Comparison of ENCODE assay signal across 27 cellular contexts in the genomic region with DNA sequence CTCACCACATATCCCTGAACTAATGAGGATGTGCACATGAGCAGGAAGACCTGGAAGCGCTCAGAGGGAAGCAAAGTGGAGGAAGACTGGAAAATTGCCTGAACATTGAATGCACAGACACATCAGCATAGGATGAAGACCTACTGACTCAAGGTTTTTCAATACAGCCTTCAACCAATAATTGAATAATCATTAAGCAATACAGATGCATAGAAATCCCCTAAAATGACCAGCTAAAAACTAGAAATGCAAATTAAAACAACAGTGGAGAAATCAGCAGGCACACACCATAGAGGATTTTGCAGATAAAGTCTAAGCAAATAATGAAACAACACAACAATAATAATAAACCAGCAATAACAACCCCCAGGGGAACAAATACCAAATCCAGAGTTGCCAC.
"Had no signal": no experiment of that assay in that cellular context is flagged by ENCODE, and none has a peak within 500 bp of the region (broad histone marks: within the 10 kb centered on the region; RNA-seq: fewer than 3 reads in every experiment).

No MANE protein-coding gene starts in this region.

- H3K27ac Mint-ChIP-seq: naive thymus-derived CD8-positive, alpha-beta T cell; nephron progenitor cell; stimulated activated memory B cell treated with anti-CD40 and anti-IgM and Interleukin-4, amounts not matched to agents 10 μg/mL and 1 μg/mL and 100 μg/mL, for 72 hours had no signal

- H3K4me1 Mint-ChIP-seq: naive thymus-derived CD8-positive, alpha-beta T cell; stimulated activated memory B cell treated with anti-CD40 and anti-IgM and Interleukin-4, amounts not matched to agents 10 μg/mL and 1 μg/mL and 100 μg/mL, for 72 hours had no signal

- H3K27me3 Mint-ChIP-seq: naive thymus-derived CD8-positive, alpha-beta T cell; stimulated activated memory B cell treated with anti-CD40 and anti-IgM and Interleukin-4, amounts not matched to agents 10 μg/mL and 1 μg/mL and 100 μg/mL, for 72 hours had no signal

- ATAC-seq: foreskin keratinocyte; gastroesophageal sphincter; heart left ventricle; left lobe of liver; naive thymus-derived CD8-positive, alpha-beta T cell; psoas muscle; right cardiac atrium; stimulated activated memory B cell treated with anti-CD40 and anti-IgM and Interleukin-4, amounts not matched to agents 10 μg/mL and 1 μg/mL and 100 μg/mL, for 72 hours; stimulated activated naive CD8-positive, alpha-beta T cell treated with anti-CD3 and anti-CD28 coated beads, Interleukin-15, Interleukin-2, amounts not matched to agents 100 U/mL and 50 U/mL, for 24 hours; upper lobe of right lung had no signal

- H3K27ac ChIP-seq: coronary artery, esophagus muscularis mucosa, foreskin keratinocyte, gastroesophageal sphincter, heart left ventricle, hepatocyte, psoas muscle, sigmoid colon, transverse colon, upper lobe of right lung, uterus had no signal

- H3K79me2 ChIP-seq: hepatocyte had no signal

- H3K27me3 ChIP-seq: esophagus muscularis mucosa, foreskin keratinocyte, gastroesophageal sphincter, heart left ventricle, hepatocyte, sigmoid colon, transverse colon, upper lobe of right lung, uterus had no signal

- FAIRE-seq: endothelial cell of umbilical vein, kidney had no signal

- H2AFZ ChIP-seq: hepatocyte had no signal

- H3K9me3 ChIP-seq: psoas muscle, upper lobe of right lung, uterus had no signal

- H3K4me2 ChIP-seq: hepatocyte had no signal

- DNase-seq: dermis blood vessel endothelial cell; effector memory CD4-positive, alpha-beta T cell; foreskin keratinocyte; heart left ventricle; kidney; mesenchymal stem cell; naive thymus-derived CD8-positive, alpha-beta T cell; nephron progenitor cell; nucleus accumbens; psoas muscle; right cardiac atrium; sigmoid colon; stimulated activated CD4-positive, alpha-beta T cell treated with anti-CD3 and anti-CD28 coated beads, Interleukin-2, amount 100 ng/mL, for 24 hours; stimulated activated CD4-positive, alpha-beta T cell treated with anti-CD3 and anti-CD28 coated beads, Interleukin-4, amount 100 ng/mL, for 24 hours; stimulated activated naive CD8-positive, alpha-beta T cell treated with anti-CD3 and anti-CD28 coated beads, Interleukin-15, Interleukin-2, amounts not matched to agents 100 U/mL and 50 U/mL, for 24 hours; substantia nigra; transverse colon; upper lobe of right lung; uterus had no signal

- H3K4me3 ChIP-seq: coronary artery, esophagus muscularis mucosa, gastroesophageal sphincter, heart left ventricle, hepatocyte, lung, psoas muscle, sigmoid colon, transverse colon, upper lobe of right lung, uterus had no signal

- H3K4me3 Mint-ChIP-seq: naive thymus-derived CD8-positive, alpha-beta T cell; nephron progenitor cell; stimulated activated memory B cell treated with anti-CD40 and anti-IgM and Interleukin-4, amounts not matched to agents 10 μg/mL and 1 μg/mL and 100 μg/mL, for 72 hours had no signal

- H3K36me3 ChIP-seq: heart left ventricle, sigmoid colon, upper lobe of right lung, uterus had no signal

- H3K4me1 ChIP-seq: esophagus muscularis mucosa, foreskin keratinocyte, gastroesophageal sphincter, heart left ventricle, psoas muscle, sigmoid colon, transverse colon, upper lobe of right lung, uterus had no signal
